In the genomic region with DNA sequence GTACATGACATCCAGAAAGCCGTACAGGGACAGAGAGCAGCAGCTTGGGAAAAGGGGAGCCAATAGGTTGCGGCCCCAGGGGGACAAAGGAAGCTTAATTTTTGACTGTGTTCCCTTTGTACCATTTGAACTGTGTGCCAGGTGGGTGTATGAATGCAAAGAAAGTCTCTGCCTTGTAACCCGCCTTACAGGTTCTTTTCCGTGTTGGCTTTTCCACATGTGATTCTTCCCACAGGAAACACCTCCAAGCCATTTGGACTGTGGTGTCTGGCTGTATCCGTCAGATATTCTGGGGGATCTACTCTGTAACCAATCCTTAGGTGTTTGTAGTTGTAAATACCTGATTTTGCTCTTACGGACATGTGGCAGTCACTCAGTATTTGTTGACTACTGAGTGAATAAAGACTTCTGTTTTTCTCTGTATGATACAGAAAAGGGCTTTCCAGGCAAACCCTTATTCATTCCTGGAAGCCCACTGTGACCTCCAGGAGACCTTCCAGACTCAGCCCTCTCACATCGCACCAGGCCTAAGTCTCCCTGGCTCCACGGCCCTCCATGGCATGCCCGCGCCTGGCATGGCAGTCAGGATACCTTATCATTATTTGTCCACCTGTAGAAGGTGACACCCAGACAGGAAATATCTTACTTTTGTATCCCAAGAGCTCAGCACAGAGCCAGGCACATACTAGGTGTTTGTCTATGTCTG, we compare ENCODE assay signal across 10 cellular contexts. TPM values are rescaled to one million over a fixed set of nuclear protein-coding genes. Genes with fewer than 3 reads are reported as not detected.
A peak's percentile ranks its signal among the peaks of the same experiment; 100 is the strongest.
DNase-seq lines count a peak whose midpoint lies in the region; ATAC-seq and TF ChIP-seq lines count a peak whose summit lies in the region.
"Had no signal": no experiment of that assay in that cellular context is flagged by ENCODE, and none has a peak within 500 bp of the region (broad histone marks: within the 10 kb centered on the region; RNA-seq: fewer than 3 reads in every experiment).

No MANE protein-coding gene starts in this region.

- DNase-seq in activated naive CD4-positive, alpha-beta T cell treated with anti-CD3 and anti-CD28 coated beads, Interleukin-2, amount 50 U/mL, for 72 hours (ENCODE audit: low spot score in 2 of 2) = no peak
- DNase-seq in breast epithelium (ENCODE audit: low spot score in 2 of 2) = no peak
- DNase-seq in mesothelial cell of epicardium (ENCODE audit: low spot score in 2 of 2, unreplicated experiment in 2 of 2) = no peak
- peak; percentile 15 for DNase-seq in upper lobe of right lung

- no peak for ATAC-seq in activated naive CD4-positive, alpha-beta T cell treated with anti-CD3 and anti-CD28 coated beads, Interleukin-2, amount 50 U/mL, for 72 hours
- ATAC-seq in upper lobe of right lung (no peak), HG03025 (IDR thresholded peaks at IDR 0.05; ENCODE audit: low FRiP score, unreplicated experiment) (no peak), HG03565 (IDR thresholded peaks at IDR 0.05; ENCODE audit: unreplicated experiment) (no peak), HG03378 (IDR thresholded peaks at IDR 0.05; ENCODE audit: unreplicated experiment) (no peak)
- ATAC-seq: K562 had no signal

- H3K27me3 Mint-ChIP-seq in activated naive CD4-positive, alpha-beta T cell treated with anti-CD3 and anti-CD28 coated beads, Interleukin-2, amount 50 U/mL, for 24 hours = peaks cover 4% of the 10 kb centered on the region
- H3K27me3 Mint-ChIP-seq in mesothelial cell of epicardium (ENCODE audit: low read depth) = peaks cover 6% of the 10 kb centered on the region

- no peak for TF ChIP-seq POLR2A in breast epithelium (IDR thresholded peaks at IDR 0.05)

- intact Hi-C loops in breast epithelium (cut with DNase I; ENCODE audit: low total_unique reads) (no loop called here), upper lobe of right lung (cut with DNase I) (no loop called here)

- H3K36me3 Mint-ChIP-seq in activated naive CD4-positive, alpha-beta T cell treated with anti-CD3 and anti-CD28 coated beads, Interleukin-2, amount 50 U/mL, for 24 hours = peaks cover 2% of the 10 kb centered on the region
- no peaks in the 10 kb centered on the region for H3K36me3 Mint-ChIP-seq in activated naive CD4-positive, alpha-beta T cell treated with anti-CD3 and anti-CD28 coated beads, Interleukin-2, amount 50 U/mL, for 72 hours
- peaks cover 12% of the 10 kb centered on the region for H3K36me3 Mint-ChIP-seq in mesothelial cell of epicardium

- H3K4me3 ChIP-seq in breast epithelium (peak overlapping the region; percentile 64 to 98 (median 80)), upper lobe of right lung (peak overlapping the region; percentile 60)
- H3K4me3 ChIP-seq: K562 had no signal

- no peaks in the 10 kb centered on the region for H3K9me3 Mint-ChIP-seq in activated naive CD4-positive, alpha-beta T cell treated with anti-CD3 and anti-CD28 coated beads, Interleukin-2, amount 50 U/mL, for 24 hours
- no peaks in the 10 kb centered on the region for H3K9me3 Mint-ChIP-seq in activated naive CD4-positive, alpha-beta T cell treated with anti-CD3 and anti-CD28 coated beads, Interleukin-2, amount 50 U/mL, for 72 hours
- H3K9me3 Mint-ChIP-seq in mesothelial cell of epicardium = no peaks in the 10 kb centered on the region

- H3K4me3 Mint-ChIP-seq in activated naive CD4-positive, alpha-beta T cell treated with anti-CD3 and anti-CD28 coated beads, Interleukin-2, amount 50 U/mL, for 24 hours = peak overlapping the region; percentile 86
- H3K4me3 Mint-ChIP-seq in mesothelial cell of epicardium = peak overlapping the region; percentile 80

- H3K36me3 ChIP-seq in breast epithelium (no peaks in the 10 kb centered on the region), upper lobe of right lung (no peaks in the 10 kb centered on the region)

- H3K9me3 ChIP-seq in breast epithelium (no peaks in the 10 kb centered on the region), upper lobe of right lung (no peaks in the 10 kb centered on the region)

- no peak overlapping the region for H3K27ac Mint-ChIP-seq in activated naive CD4-positive, alpha-beta T cell treated with anti-CD3 and anti-CD28 coated beads, Interleukin-2, amount 50 U/mL, for 24 hours
- no peak overlapping the region for H3K27ac Mint-ChIP-seq in activated naive CD4-positive, alpha-beta T cell treated with anti-CD3 and anti-CD28 coated beads, Interleukin-2, amount 50 U/mL, for 72 hours
- peak overlapping the region; percentile 57 for H3K27ac Mint-ChIP-seq in mesothelial cell of epicardium

- H3K4me1 ChIP-seq in breast epithelium (peaks cover 4 to 8% of the 10 kb centered on the region in 2 donors), upper lobe of right lung (peaks cover 30% of the 10 kb centered on the region)

- H3K4me1 Mint-ChIP-seq in activated naive CD4-positive, alpha-beta T cell treated with anti-CD3 and anti-CD28 coated beads, Interleukin-2, amount 50 U/mL, for 24 hours = peaks cover 28% of the 10 kb centered on the region
- peaks cover 10% of the 10 kb centered on the region for H3K4me1 Mint-ChIP-seq in mesothelial cell of epicardium

- H3K27me3 ChIP-seq in breast epithelium = no peaks in the 10 kb centered on the region
- H3K27me3 ChIP-seq in upper lobe of right lung = no peaks in the 10 kb centered on the region

- H3K27ac ChIP-seq in breast epithelium (no peak overlapping the region), upper lobe of right lung (no peak overlapping the region)

- TF ChIP-seq CTCF in breast epithelium (IDR thresholded peaks at IDR 0.05) (no peak), mesothelial cell of epicardium (IDR thresholded peaks at IDR 0.05; ENCODE audit: unreplicated experiment) (no peak), upper lobe of right lung (IDR thresholded peaks at IDR 0.05) (no peak)

RNA-seq across cellular contexts. Expression of a gene that starts 1.2 kb away (rescaled TPM):
- 100 to 1,000 TPM; 190 to 193 TPM for total RNA-seq in activated naive CD4-positive, alpha-beta T cell treated with anti-CD3 and anti-CD28 coated beads, Interleukin-2, amount 50 U/mL, for 72 hours
- total RNA-seq in breast epithelium (100 to 1,000 TPM in 2 of 3 donors, 10 to 100 TPM in 1; 82.6 to 136 (median 130) TPM), mesothelial cell of epicardium (43.6 to 47.5 TPM (median 47.2 TPM) in 3 replicates), upper lobe of right lung (178 TPM)

RNA-seq across cellular contexts. Expression of a gene that starts 38.1 kb away (rescaled TPM):
- under 1 TPM in 1 of 2 donors, not detected in 1; 0.88 TPM for total RNA-seq in activated naive CD4-positive, alpha-beta T cell treated with anti-CD3 and anti-CD28 coated beads, Interleukin-2, amount 50 U/mL, for 72 hours
- total RNA-seq in breast epithelium (10 to 100 TPM in 2 of 3 donors, not detected in 1; 39.7 to 43.9 TPM), mesothelial cell of epicardium (10.6 to 12.7 TPM (median 11.0 TPM) in 3 replicates), upper lobe of right lung (50.9 TPM)
- total RNA-seq: T-helper 1 cell treated with Interleukin-12 subunit alpha and Interleukin-12 subunit beta and Interleukin-4 antibody, amounts not matched to agents 30 ng/mL and 1 ng/mL, for 36 hours had no signal
